8 cellular contexts compared by ENCODE assay signal in the genomic region with DNA sequence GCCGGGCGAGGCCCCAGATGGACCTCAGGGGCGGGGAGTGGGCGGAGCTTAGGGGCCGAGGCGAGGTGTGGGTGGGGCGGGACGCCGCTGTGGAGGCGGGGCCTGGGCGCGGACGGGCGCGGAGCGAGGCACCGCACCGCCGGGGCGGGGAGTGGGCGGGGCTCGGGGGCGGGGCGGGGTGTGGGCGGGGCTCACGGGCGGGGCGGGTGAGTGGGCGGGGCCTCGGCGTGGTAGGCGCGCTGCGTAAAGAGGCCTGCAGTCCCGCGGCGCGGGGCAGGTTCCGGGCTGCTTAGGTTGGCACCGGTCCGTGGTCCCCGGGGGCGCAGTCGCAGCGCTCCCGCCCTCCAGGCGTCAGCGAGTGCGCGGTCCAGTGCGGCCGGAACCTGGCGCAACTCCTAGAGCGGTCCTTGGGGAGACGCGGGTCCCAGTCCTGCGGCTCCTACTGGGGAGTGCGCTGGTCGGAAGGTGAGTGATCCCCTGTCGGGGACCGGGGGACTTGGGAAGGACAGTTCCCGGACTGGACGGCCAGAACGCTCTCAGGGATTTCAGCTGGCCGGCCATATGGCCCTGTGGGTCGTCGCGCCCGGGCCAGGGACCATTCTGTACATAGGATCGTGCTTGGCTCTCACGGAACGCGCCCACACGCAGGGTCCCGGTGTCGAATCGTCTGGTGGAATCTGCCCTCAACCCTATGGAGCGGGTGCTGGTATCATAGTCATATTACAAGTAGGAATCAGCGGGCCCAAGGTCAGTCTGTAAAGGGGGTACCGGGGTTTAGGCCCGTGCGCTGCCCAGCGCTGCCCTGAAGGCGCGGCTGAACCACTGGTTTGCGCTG. TPM values are rescaled to one million over a fixed set of nuclear protein-coding genes. Genes with fewer than 3 reads are reported as not detected.
DNase-seq lines count a peak whose midpoint lies in the region; ATAC-seq and TF ChIP-seq lines count a peak whose summit lies in the region.

A gene with protein sequence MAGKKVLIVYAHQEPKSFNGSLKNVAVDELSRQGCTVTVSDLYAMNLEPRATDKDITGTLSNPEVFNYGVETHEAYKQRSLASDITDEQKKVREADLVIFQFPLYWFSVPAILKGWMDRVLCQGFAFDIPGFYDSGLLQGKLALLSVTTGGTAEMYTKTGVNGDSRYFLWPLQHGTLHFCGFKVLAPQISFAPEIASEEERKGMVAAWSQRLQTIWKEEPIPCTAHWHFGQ (plus strand): TSS at position 274 of the 835 bp plus-strand sequence. CDS start 6,659 bp downstream, outside the sequence.

- peak; percentile 73 for ATAC-seq in GM21825 (IDR thresholded peaks at IDR 0.05; ENCODE audit: unreplicated experiment)
- peak; percentile 84 for ATAC-seq in foreskin keratinocyte

- H3K4me3 ChIP-seq in SJSA1, result peak within 1 kb of the TSS; percentile 85
- H3K4me3 ChIP-seq in neuron (ENCODE audit: low read length), result peak within 1 kb of the TSS; percentile 92

- peak within 1 kb of the TSS; percentile 69 for H3K27ac ChIP-seq in SJSA1
- H3K27ac ChIP-seq in foreskin keratinocyte, result peak within 1 kb of the TSS; percentile 55

- H3K4me1 ChIP-seq in SJSA1 (replicated peaks) (peaks cover 19% of the 10 kb centered on the region), foreskin keratinocyte (no peaks in the 10 kb centered on the region), neuron (ENCODE audit: insufficient read depth, low read length) (peaks cover 19% of the 10 kb centered on the region)

- H3K27me3 ChIP-seq in SJSA1 (replicated peaks), result no peaks in the 10 kb centered on the region
- no peaks in the 10 kb centered on the region for H3K27me3 ChIP-seq in foreskin keratinocyte
- H3K27me3 ChIP-seq in neuron (ENCODE audit: insufficient read depth, low read length), result no peaks in the 10 kb centered on the region

- TF ChIP-seq CTCF in foreskin keratinocyte (conservative IDR thresholded peaks at IDR 0.05), result no peak

- H3K9me3 ChIP-seq in SJSA1 (replicated peaks), result no peaks in the 10 kb centered on the region; the same call in 1 of the 2 replicates
- no peaks in the 10 kb centered on the region for H3K9me3 ChIP-seq in neuron (ENCODE audit: low read length)

- peak within 1 kb of the TSS; percentile 87 for H2AFZ ChIP-seq in neuron (ENCODE audit: low read depth, low read length)

- H3K36me3 ChIP-seq in SJSA1 (peaks cover 8% of the 10 kb centered on the region), neuron (ENCODE audit: insufficient read depth, low read length) (peaks cover 5% of the 10 kb centered on the region)

- DNase-seq in EH (ENCODE audit: low read depth) (peak; percentile 87), Kasumi-1 (lab: John Stamatoyannopoulos, UW) (peak; percentile 64 to 70), SJSA1 (ENCODE audit: low read depth in 1 of 2, low spot score in 2 of 2) (peak; percentile 86 to 94), foreskin keratinocyte (peak in 1 of 2 donors; percentile 78), stromal cell of bone marrow (ENCODE audit: low read depth) (peak; percentile 59)
- peak; percentile 83 for DNase-seq in activated gamma-delta T cell treated with anti-CD3 and anti-CD28 coated beads, Interleukin-2, amount 50 U/mL, for 16 hours (ENCODE audit: low read depth)

RNA-seq across cellular contexts. Expression of the gene that starts here (rescaled TPM):
- 44.9 and 47.1 TPM in 2 replicates for total RNA-seq in SJSA1 (2014; rRNA removed; shearing (Covaris generic))
- total RNA-seq in foreskin keratinocyte, result 17.6 and 27.1 TPM in 2 replicates
- 22.8 and 34.0 TPM in 2 replicates for polyA plus RNA-seq in foreskin keratinocyte
